21 cellular contexts compared by ENCODE assay signal in the genomic region with DNA sequence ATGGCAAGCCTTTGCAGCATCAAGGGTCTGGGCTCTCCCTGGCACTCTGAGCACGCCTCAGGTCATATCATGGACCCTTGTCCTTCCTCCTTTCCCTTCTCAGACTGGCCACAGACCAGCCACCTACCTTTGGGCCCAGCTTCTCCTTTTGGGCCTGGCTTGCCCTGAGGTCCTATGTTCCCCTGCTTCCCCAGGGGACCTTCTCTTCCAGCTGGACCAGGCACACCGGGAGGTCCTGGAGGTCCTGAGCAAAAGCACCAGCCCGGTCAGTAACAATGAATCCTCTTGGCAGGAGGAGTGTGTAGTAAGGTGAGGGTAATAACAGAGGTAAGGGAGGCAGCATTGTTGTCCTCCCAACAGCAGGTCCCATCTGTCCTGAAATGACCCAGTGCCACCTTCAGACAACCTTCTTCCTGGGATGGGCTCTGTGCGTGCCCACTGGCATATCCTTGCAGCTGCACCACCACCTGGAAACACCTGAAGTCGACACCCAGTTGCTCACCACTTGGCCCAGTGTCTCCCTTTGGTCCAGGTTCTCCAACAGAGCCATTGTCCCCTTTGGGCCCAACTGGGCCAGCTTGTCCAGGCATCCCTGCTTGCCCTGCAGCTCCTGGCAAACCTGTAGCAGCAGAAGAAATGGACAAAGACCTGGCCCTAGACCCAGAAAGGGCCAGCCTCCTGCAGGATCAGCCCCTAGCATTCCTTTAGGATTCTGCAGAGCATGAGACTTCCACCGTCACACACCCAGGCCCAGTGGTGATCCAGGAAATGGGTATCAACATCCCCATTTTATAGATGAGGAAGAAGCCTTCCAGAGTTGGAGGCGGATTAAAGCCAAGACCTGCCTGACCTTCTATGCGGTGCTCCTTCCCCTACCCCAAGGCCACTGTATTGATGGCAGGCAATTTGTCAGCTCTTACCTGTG.
"Had no signal": no experiment of that assay in that cellular context is flagged by ENCODE, and none has a peak within 500 bp of the region (broad histone marks: within the 10 kb centered on the region; RNA-seq: fewer than 3 reads in every experiment).

No MANE protein-coding gene starts in this region.

- H3K4me3 Mint-ChIP-seq: activated CD4-positive, alpha-beta T cell treated with anti-CD3 and anti-CD28 coated beads for 36 hours; activated naive CD8-positive, alpha-beta T cell; activated T-cell treated with anti-CD3 and anti-CD28 coated beads, Interleukin-2, amount 50 U/mL, for 4 hours; mesothelial cell of epicardium; natural killer cell; T-helper 1 cell treated with Interleukin-12 subunit alpha and Interleukin-12 subunit beta and Interleukin-4 antibody, amounts not matched to agents 30 μg/mL and 1 μg/mL, for 36 hours; WTC11 had no signal

- H3K36me3 Mint-ChIP-seq: activated naive CD8-positive, alpha-beta T cell; mesothelial cell of epicardium; natural killer cell; WTC11 had no signal

- H3K9me3 Mint-ChIP-seq: activated T-cell treated with anti-CD3 and anti-CD28 coated beads, Interleukin-2, amount 50 U/mL, for 4 hours; activated T-helper 2 cell treated with anti-CD3 and anti-CD28 coated beads, Interferon-gamma antibody, Interleukin-2, Interleukin-4, amounts not matched to agents 10 μg/mL and 5 μg/mL and 100 μg/mL, durations not matched to agents 14 hours and 24 hours and 36 hours; mesothelial cell of epicardium; natural killer cell; T-helper 1 cell treated with Interleukin-12 subunit alpha and Interleukin-12 subunit beta and Interleukin-4 antibody, amounts not matched to agents 30 μg/mL and 1 μg/mL, for 36 hours; WTC11 had no signal

- H3K27ac Mint-ChIP-seq: activated CD4-positive, alpha-beta T cell treated with anti-CD3 and anti-CD28 coated beads for 36 hours; activated naive CD8-positive, alpha-beta T cell; activated T-helper 2 cell treated with anti-CD3 and anti-CD28 coated beads, Interferon-gamma antibody, Interleukin-2, Interleukin-4, amounts not matched to agents 10 μg/mL and 5 μg/mL and 100 μg/mL, durations not matched to agents 14 hours and 24 hours and 36 hours; mesothelial cell of epicardium; natural killer cell; progenitor cell of endocrine pancreas; T-helper 1 cell treated with Interleukin-12 subunit alpha and Interleukin-12 subunit beta and Interleukin-4 antibody, amounts not matched to agents 30 μg/mL and 1 μg/mL, for 36 hours; WTC11 had no signal

- ATAC-seq: activated CD4-positive, alpha-beta T cell treated with anti-CD3 and anti-CD28 coated beads for 36 hours; activated T-cell treated with anti-CD3 and anti-CD28 coated beads, Interleukin-2, amount 50 U/mL, for 4 hours; left lobe of liver; natural killer cell; upper lobe of right lung; WTC11 had no signal

- H3K4me1 Mint-ChIP-seq: mesothelial cell of epicardium, WTC11 had no signal

- H3K27me3 Mint-ChIP-seq: activated CD4-positive, alpha-beta T cell treated with anti-CD3 and anti-CD28 coated beads for 36 hours; activated naive CD8-positive, alpha-beta T cell had no signal

- DNase-seq: activated CD4-positive, alpha-beta T cell treated with anti-CD3 and anti-CD28 coated beads for 36 hours; activated CD8-positive, alpha-beta memory T cell treated with anti-CD3 and anti-CD28 coated beads, Interleukin-2, amount 50 U/mL, for 48 hours; activated naive CD4-positive, alpha-beta T cell; activated T-cell treated with anti-CD3 and anti-CD28 coated beads, Interleukin-2, amount 50 U/mL, for 4 hours; brain microvascular endothelial cell; central memory CD4-positive, alpha-beta T cell; kidney; lower lobe of right lung; natural killer cell; retina; stimulated activated CD4-positive, alpha-beta T cell treated with anti-CD3 and anti-CD28 coated beads, Interleukin-4, amount 100 ng/mL, for 1 hour; stimulated activated naive CD4-positive, alpha-beta T cell treated with Interleukin-2 at 50 U/mL for 16 hours; T1000; upper lobe of right lung had no signal
